In the genomic region with DNA sequence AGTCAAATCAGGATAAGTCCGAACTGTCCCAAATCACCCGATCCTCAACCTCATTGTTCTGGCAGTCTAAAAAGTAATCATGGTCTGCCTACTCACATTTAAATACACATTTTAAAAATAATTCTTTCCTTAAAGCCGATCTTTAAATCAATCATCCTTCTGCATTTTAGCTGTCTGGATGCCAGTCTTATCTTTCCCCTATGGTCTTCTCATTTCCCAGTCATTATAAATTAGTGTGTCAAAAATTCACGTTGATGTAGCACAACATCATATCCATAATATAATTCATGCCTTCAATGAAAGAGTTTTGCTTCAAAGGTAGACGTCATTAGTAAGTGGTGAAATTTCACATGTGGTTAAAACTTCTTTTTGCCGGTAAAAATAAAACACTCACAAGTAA, we compare ENCODE assay signal across 11 cellular contexts.
"Had no signal": no experiment of that assay in that cellular context is flagged by ENCODE, and none has a peak within 500 bp of the region (broad histone marks: within the 10 kb centered on the region; RNA-seq: fewer than 3 reads in every experiment).

No MANE protein-coding gene starts in this region.

- ATAC-seq: GM23338, HCT116 had no signal

- DNase-seq: GM23248, GOT3, H7, H9, HCEC 1CT, HFFc6 had no signal

- H3K27ac ChIP-seq: GM23248 had no signal

- H3K36me3 ChIP-seq: HAP-1 had no signal

- FAIRE-seq: H1, H54 had no signal

- H3K9me3 ChIP-seq: HAP-1 had no signal

- H3K4me3 ChIP-seq: GM23248, GM23338, HAP-1 had no signal

- H3K4me2 ChIP-seq: GM23338 had no signal

- H3K4me1 ChIP-seq: HAP-1 had no signal

- H3K9ac ChIP-seq: GM23248 had no signal

- H2AFZ ChIP-seq: GM23248, GM23338 had no signal
